1 cellular context compared by ENCODE assay signal in genomic region chr9:129381481-129381957, GRCh38.
TF ChIP-seq lines count a peak whose summit lies in the region.

No MANE protein-coding gene starts in this region.

TF ChIP-seq in SK-N-SH treated with all-trans-retinoic acid at 6 μM for 48 hours, 23 proteins besides CTCF, POLR2A, EP300 and RAD21 (continued from another document):
- TF ChIP-seq TSHZ2 (CRISPR knock-in tag; IDR thresholded peaks at IDR 0.05) (no peak), ISL1 (CRISPR knock-in tag; IDR thresholded peaks at IDR 0.05) (no peak), TCF4 (CRISPR knock-in tag; IDR thresholded peaks at IDR 0.05; ENCODE audit: borderline replicate concordance) (no peak), ESRRG (CRISPR knock-in tag; IDR thresholded peaks at IDR 0.05) (no peak), SNAI2 (CRISPR knock-in tag; IDR thresholded peaks at IDR 0.05) (no peak), BACH2 (CRISPR knock-in tag; IDR thresholded peaks at IDR 0.05; ENCODE audit: borderline replicate concordance) (no peak), ZNF70 (CRISPR knock-in tag; IDR thresholded peaks at IDR 0.05) (no peak), CREB5 (CRISPR knock-in tag; IDR thresholded peaks at IDR 0.05; ENCODE audit: low read depth) (no peak), CSDC2 (CRISPR knock-in tag; IDR thresholded peaks at IDR 0.05) (no peak)
